Comparison of ENCODE assay signal across 9 cellular contexts in the genomic region with DNA sequence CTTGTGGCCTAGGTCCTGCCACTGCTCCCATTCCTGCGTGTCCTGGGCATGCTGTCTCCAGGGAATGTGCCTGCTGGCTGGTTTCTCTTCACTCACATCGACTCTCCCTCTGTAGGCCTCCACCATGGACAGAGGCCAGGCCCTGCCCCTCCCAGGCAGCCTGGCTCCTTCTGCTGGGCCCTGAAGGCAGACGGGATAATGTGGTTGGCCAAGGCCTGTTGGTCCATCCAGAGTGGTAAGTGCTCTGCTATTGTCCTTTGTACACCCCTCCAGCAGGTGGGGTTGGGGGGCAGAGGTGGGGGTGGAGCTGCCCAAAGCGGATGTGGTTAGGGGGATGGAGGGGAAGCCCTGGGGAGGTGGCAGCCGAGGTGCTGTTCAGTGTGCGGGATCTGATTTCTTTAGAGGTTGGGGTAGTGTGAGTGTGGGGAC. TPM values are rescaled to one million over a fixed set of nuclear protein-coding genes. Genes with fewer than 3 reads are reported as not detected.
DNase-seq lines count a peak whose midpoint lies in the region; ATAC-seq and TF ChIP-seq lines count a peak whose summit lies in the region.
"Had no signal": no experiment of that assay in that cellular context is flagged by ENCODE, and none has a peak within 500 bp of the region (broad histone marks: within the 10 kb centered on the region; RNA-seq: fewer than 3 reads in every experiment).

No MANE protein-coding gene starts in this region.

- H3K27ac Mint-ChIP-seq in nephron (no peak overlapping the region), Calu3 (ENCODE audit: unreplicated experiment) (no peak overlapping the region)

- H4K20me1 ChIP-seq in DND-41 (ENCODE audit: insufficient read depth, low read length) (peaks cover 30% of the 10 kb centered on the region), mammary epithelial cell (ENCODE audit: insufficient read depth, low read length) (no peaks in the 10 kb centered on the region)

- ATAC-seq in DND-41 (ENCODE audit: insufficient read depth, low read depth) (peak; percentile 84), GM19452 (IDR thresholded peaks at IDR 0.05; ENCODE audit: unreplicated experiment) (no peak)

- dilution Hi-C loops in mammary epithelial cell (cut with HindIII; ENCODE audit: low sequenced_read_pairs), result no loop called here

- H3K4me2 ChIP-seq in DND-41 (ENCODE audit: insufficient read depth, low read length) (no peak overlapping the region), mammary epithelial cell (ENCODE audit: insufficient read depth, low read depth, low read length) (no peak overlapping the region)

- peaks cover 35% of the 10 kb centered on the region for H3K27me3 ChIP-seq in DND-41 (ENCODE audit: insufficient read depth, low read length, poor library complexity)
- H3K27me3 ChIP-seq in MG63, result no peaks in the 10 kb centered on the region
- no peaks in the 10 kb centered on the region for H3K27me3 ChIP-seq in mammary epithelial cell (ENCODE audit: insufficient read depth, low read length)
- no peaks in the 10 kb centered on the region for H3K27me3 ChIP-seq in brain microvascular endothelial cell (replicated peaks)

- in situ Hi-C loops in mammary epithelial cell (cut with MboI; ENCODE audit: low sequenced_read_pairs in 2 of 2), result no loop called here
- in situ Hi-C loops in brain microvascular endothelial cell (cut with HindIII; ENCODE audit: low pct_ligation_motif_present, low sequenced_read_pairs), result no loop called here

- peaks cover 18% of the 10 kb centered on the region for H3K27me3 Mint-ChIP-seq in nephron (ENCODE audit: low read depth)
- no peaks in the 10 kb centered on the region for H3K27me3 Mint-ChIP-seq in Calu3 (ENCODE audit: unreplicated experiment)

- H3K79me2 ChIP-seq in DND-41 (ENCODE audit: insufficient read depth, low read length), result no peaks in the 10 kb centered on the region
- no peaks in the 10 kb centered on the region for H3K79me2 ChIP-seq in mammary epithelial cell (ENCODE audit: insufficient read depth, low read length)

- H3K4me3 ChIP-seq in DND-41 (ENCODE audit: low read depth in 1 of 2, low read length in 2 of 2), result no peak overlapping the region
- H3K4me3 ChIP-seq in MG63, result no peak overlapping the region
- H3K4me3 ChIP-seq in mammary epithelial cell (replicated peaks in 1 of 3; ENCODE audit: insufficient read depth in 1 of 3, low read depth in 2 of 3, low read length in 3 of 3), result no peak overlapping the region
- no peak overlapping the region for H3K4me3 ChIP-seq in brain microvascular endothelial cell (ENCODE audit: low read depth, low read length)
- H3K4me3 ChIP-seq: SK-N-MC had no signal

- CTCF ChIA-PET in mammary epithelial cell (lab: Charles Lee; ENCODE audit: low non-redundant PET) (no interaction called here), Calu3 (lab: Charles Lee) (no interaction called here)

- H3K9ac ChIP-seq in DND-41 (ENCODE audit: low read depth, low read length), result no peak overlapping the region
- H3K9ac ChIP-seq in mammary epithelial cell (ENCODE audit: insufficient read depth, low read length), result no peak overlapping the region

- H3K36me3 Mint-ChIP-seq in nephron (ENCODE audit: low read depth) (no peaks in the 10 kb centered on the region), Calu3 (ENCODE audit: insufficient read depth, unreplicated experiment) (peaks cover 38% of the 10 kb centered on the region)

- WGBS in mammary epithelial cell (ENCODE audit: low coverage, missing lambda C conversion rate), result 5% methylated on average over 3 of the region's 6 CpGs

- TF ChIP-seq CTCF in DND-41 (IDR thresholded peaks at IDR 0.05; ENCODE audit: borderline replicate concordance, extremely low read depth, low read length, poor library complexity, severe bottlenecking), result no peak
- TF ChIP-seq CTCF in mammary epithelial cell (conservative IDR thresholded peaks at IDR 0.05 in 1 of 2, IDR thresholded peaks at IDR 0.05 in 1 of 2; ENCODE audit: extremely low read depth in 1 of 2, insufficient read depth in 1 of 2, low read depth in 1 of 2, low read length in 2 of 2), result no peak
- TF ChIP-seq CTCF in nephron (IDR thresholded peaks at IDR 0.05; ENCODE audit: unreplicated experiment in 3 of 3), result no peak
- no peak for TF ChIP-seq CTCF in Calu3 (IDR thresholded peaks at IDR 0.05; ENCODE audit: unreplicated experiment)
- no peak for TF ChIP-seq CTCF in brain microvascular endothelial cell (IDR thresholded peaks at IDR 0.05; ENCODE audit: low read depth, low read length, missing control alignments)

- H3K9me3 Mint-ChIP-seq in nephron (no peaks in the 10 kb centered on the region), Calu3 (ENCODE audit: low read depth, unreplicated experiment) (no peaks in the 10 kb centered on the region)

- H2AFZ ChIP-seq in DND-41 (ENCODE audit: low read depth, low read length) (no peak overlapping the region), mammary epithelial cell (ENCODE audit: low read depth, low read length) (no peak overlapping the region)

- peak; percentile 69 for DNase-seq in DND-41
- peak; percentile 61 for DNase-seq in MG63
- peak; percentile 16 for DNase-seq in mammary epithelial cell
- DNase-seq in Calu3, result no peak
- no peak for DNase-seq in A172 (ENCODE audit: low spot score)
- DNase-seq in brain microvascular endothelial cell, result no peak

- peak overlapping the region in 2 of 3 experiments; percentile 32 to 44 for H3K4me3 Mint-ChIP-seq in nephron
- H3K4me3 Mint-ChIP-seq in Calu3 (ENCODE audit: low read depth, unreplicated experiment), result no peak overlapping the region

- H3K4me1 ChIP-seq in DND-41 (ENCODE audit: insufficient read depth, low read length), result peaks cover 14% of the 10 kb centered on the region
- peaks cover 10% of the 10 kb centered on the region for H3K4me1 ChIP-seq in mammary epithelial cell (ENCODE audit: insufficient read depth, low read length)

- no peaks in the 10 kb centered on the region for H3K36me3 ChIP-seq in DND-41 (ENCODE audit: insufficient read depth, low read length)
- H3K36me3 ChIP-seq in MG63, result no peaks in the 10 kb centered on the region
- no peaks in the 10 kb centered on the region for H3K36me3 ChIP-seq in mammary epithelial cell (ENCODE audit: insufficient read depth, low read length)
- no peaks in the 10 kb centered on the region for H3K36me3 ChIP-seq in brain microvascular endothelial cell (replicated peaks)

- H3K27ac ChIP-seq in DND-41 (ENCODE audit: low read length) (no peak overlapping the region), mammary epithelial cell (ENCODE audit: insufficient read depth, low read depth, low read length) (no peak overlapping the region), brain microvascular endothelial cell (no peak overlapping the region)
- H3K27ac ChIP-seq: SK-N-MC had no signal

- H3K9me3 ChIP-seq in DND-41 (ENCODE audit: insufficient read depth, low read length, severe bottlenecking) (no peaks in the 10 kb centered on the region), MG63 (no peaks in the 10 kb centered on the region), mammary epithelial cell (replicated peaks; ENCODE audit: insufficient read depth, low read length) (no peaks in the 10 kb centered on the region)

- H3K4me1 Mint-ChIP-seq in nephron (peaks cover 36% of the 10 kb centered on the region), Calu3 (ENCODE audit: low read depth, unreplicated experiment) (no peaks in the 10 kb centered on the region)

- no TSS peak for BruUV-seq in mammary epithelial cell (replicated peaks; lab: Mats Ljungman, UMichigan)
- no TSS peak for BruUV-seq in Calu3 (replicated peaks; lab: Mats Ljungman, UMichigan)

- intact Hi-C loops in mammary epithelial cell (cut with micrococcal nuclease), result no loop called here
- intact Hi-C loops in Calu3 (cut with micrococcal nuclease; ENCODE audit: unreplicated experiment), result no loop called here

RNA-seq across cellular contexts. Expression of a gene that starts 9.5 kb away (rescaled TPM):
- 4.4 TPM in 1 of 2 replicates, not detected in the other for total RNA-seq in MG63 (2014; rRNA removed; shearing (Covaris generic); ENCODE audit: low replicate concordance)
- total RNA-seq in mammary epithelial cell (1 to 10 TPM in 1 of 2 donors, under 1 TPM in 1; 0.17 to 2.4 TPM), Calu3 (2022) (18.0 and 18.9 TPM in 2 replicates)
- 0.44 TPM for polyA plus RNA-seq in mammary epithelial cell
- polyA minus RNA-seq in mammary epithelial cell, result 1.4 TPM
- total RNA-seq in A172 (2014; rRNA removed; shearing (Covaris generic)), result 1.5 and 3.3 TPM in 2 replicates

RNA-seq across cellular contexts. Expression of a gene that starts 28.1 kb away (rescaled TPM):
- 45.4 and 110 TPM in 2 replicates for total RNA-seq in MG63 (2014; rRNA removed; shearing (Covaris generic); ENCODE audit: low replicate concordance)
- total RNA-seq in mammary epithelial cell (10 to 100 TPM; 44.8 to 59.4 TPM), Calu3 (2022) (32.8 and 35.0 TPM in 2 replicates)
- polyA plus RNA-seq in mammary epithelial cell, result 90.8 TPM
- polyA minus RNA-seq in mammary epithelial cell, result 36.4 TPM
- 70.3 and 74.7 TPM in 2 replicates for total RNA-seq in A172 (2014; rRNA removed; shearing (Covaris generic))

RNA-seq across cellular contexts. Expression of a gene that starts 35.0 kb away (rescaled TPM):
- 1.4 and 2.0 TPM in 2 replicates for total RNA-seq in MG63 (2014; rRNA removed; shearing (Covaris generic); ENCODE audit: low replicate concordance)
- total RNA-seq in mammary epithelial cell, result under 1 TPM in 1 of 2 donors, not detected in 1; 0.50 TPM
- polyA plus RNA-seq in mammary epithelial cell, result 0.10 TPM
- not detected for polyA minus RNA-seq in mammary epithelial cell
- total RNA-seq in Calu3 (2022), result 0.34 TPM in 1 of 2 replicates, not detected in the other
- 2.3 and 3.3 TPM in 2 replicates for total RNA-seq in A172 (2014; rRNA removed; shearing (Covaris generic))

RNA-seq across cellular contexts. Expression of a gene that starts 37.8 kb away (rescaled TPM):
- total RNA-seq in MG63 (2014; rRNA removed; shearing (Covaris generic); ENCODE audit: low replicate concordance), result not detected in 2 replicates
- total RNA-seq in mammary epithelial cell (under 1 TPM in 1 of 2 donors, not detected in 1; 0.17 TPM), Calu3 (2022) (not detected in 2 replicates)
- polyA plus RNA-seq in mammary epithelial cell, result not detected
- polyA minus RNA-seq in mammary epithelial cell, result not detected
- not detected in 2 replicates for total RNA-seq in A172 (2014; rRNA removed; shearing (Covaris generic))

Comparison
In these comparisons a context has a peak if more than half of its experiments do, and no peak if none do; other contexts are left out.
1. DNase-seq: peak in DND-41 (single experiment), MG63 (single experiment) and mammary epithelial cell (single experiment); none in Calu3 (single experiment), A172 (single experiment) and brain microvascular endothelial cell (single experiment).